Comparison of ENCODE assay signal across 8 cellular contexts in genomic region chr6:42661540-42662153, GRCh38.
DNase-seq lines count a peak whose midpoint lies in the region; ATAC-seq, FAIRE-seq and TF ChIP-seq lines count a peak whose summit lies in the region.

No MANE protein-coding gene starts in this region.

- H3K4me1 ChIP-seq in NT2/D1 (ENCODE audit: insufficient read depth, insufficient read length) (no peaks in the 10 kb centered on the region), endothelial cell of umbilical vein (ENCODE audit: control insufficient read depth, extremely low read depth, insufficient read depth, low read length) (no peaks in the 10 kb centered on the region), mucosa of descending colon (ENCODE audit: low read depth) (no peaks in the 10 kb centered on the region)

- no peaks in the 10 kb centered on the region for H3K9me1 ChIP-seq in endothelial cell of umbilical vein (replicated peaks; ENCODE audit: control insufficient read depth, extremely low read depth, insufficient read depth, low read length)

- TF ChIP-seq POLR2A in endothelial cell of umbilical vein (IDR thresholded peaks at IDR 0.05; ENCODE audit: low read depth, low read length) = no peak

- no peak overlapping the region for H3K9ac ChIP-seq in NT2/D1 (ENCODE audit: insufficient read length, low read depth)
- H3K9ac ChIP-seq in endothelial cell of umbilical vein (replicated peaks; ENCODE audit: extremely low read depth, insufficient read depth, low read length) = no peak overlapping the region

- no peaks in the 10 kb centered on the region for H4K20me1 ChIP-seq in endothelial cell of umbilical vein (replicated peaks; ENCODE audit: control insufficient read depth, extremely low read depth, insufficient read depth, low read length)

- intact Hi-C loops in endothelial cell of umbilical vein (cut with micrococcal nuclease) (loop anchor here (1.0 kb wide), 4 partner anchors 65 to 482 kb away; no protein-coding TSS in a partner anchor), mucosa of descending colon (cut with DNase I, micrococcal nuclease) (loop anchor here (5.0 to 10.0 kb wide), 3 partner anchors 63 to 216 kb away; partner anchors contain the start of genes RPL7L1 (in 2 of the 2) and PRPH2 (in 1 of the 2))

- dilution Hi-C loops in endothelial cell of umbilical vein (cut with MboI; ENCODE audit: extremely low pct_ligation_motif_present, low sequenced_read_pairs) = no loop called here

- H3K4me2 ChIP-seq in endothelial cell of umbilical vein (ENCODE audit: insufficient read depth, low read length) = no peak overlapping the region

- POLR2A ChIA-PET in endothelial cell of umbilical vein (lab: Charles Lee) = interaction anchor here (1.0 kb wide), 1 partner anchor 218 kb away, joined by 3 read pairs; no protein-coding TSS in a partner anchor

- H3K9me3 ChIP-seq in NT2/D1 (ENCODE audit: insufficient read depth, low read length) (no peaks in the 10 kb centered on the region), endothelial cell of umbilical vein (replicated peaks; ENCODE audit: control insufficient read depth, insufficient read depth, low read length) (no peaks in the 10 kb centered on the region), mucosa of descending colon (no peaks in the 10 kb centered on the region)

- no peak overlapping the region for H3K4me3 ChIP-seq in NT2/D1 (ENCODE audit: insufficient read length, low read depth)
- H3K4me3 ChIP-seq in endothelial cell of umbilical vein (replicated peaks in 1 of 3; ENCODE audit: insufficient read depth in 1 of 3, low read depth in 1 of 3, low read length in 3 of 3) = no peak overlapping the region
- H3K4me3 ChIP-seq in mucosa of descending colon = no peak overlapping the region

- ATAC-seq in mucosa of descending colon (peak; percentile 94), HG03135 (IDR thresholded peaks at IDR 0.05; ENCODE audit: unreplicated experiment) (no peak)

- no peaks in the 10 kb centered on the region for H3K79me2 ChIP-seq in endothelial cell of umbilical vein (ENCODE audit: control insufficient read depth, insufficient read depth, low read length)

- no TSS peak for BruUV-seq in endothelial cell of umbilical vein (replicated peaks; lab: Mats Ljungman, UMichigan)

- peak; percentile 24 for FAIRE-seq in endothelial cell of umbilical vein (lab: Jason Lieb, UNC)

- H2AFZ ChIP-seq in endothelial cell of umbilical vein (ENCODE audit: low read depth, low read length) = no peak overlapping the region

- TF ChIP-seq CTCF in endothelial cell of umbilical vein (IDR thresholded peaks at IDR 0.05; ENCODE audit: extremely low read depth in 1 of 2, insufficient read depth in 1 of 2, low read depth in 1 of 2, low read length in 2 of 2) (peak; percentile 71 to 75), mucosa of descending colon (IDR thresholded peaks at IDR 0.05) (peak; percentile 79)

- no peaks in the 10 kb centered on the region for H3K27me3 ChIP-seq in NT2/D1 (ENCODE audit: insufficient read depth, insufficient read length)
- no peaks in the 10 kb centered on the region for H3K27me3 ChIP-seq in endothelial cell of umbilical vein (ENCODE audit: control insufficient read depth in 2 of 2, insufficient read depth in 2 of 2, low read length in 2 of 2)

- DNase-seq in CMK (ENCODE audit: low read depth) (peak; percentile 18), HuH-7.5 (ENCODE audit: low spot score) (peak; percentile 13), NT2/D1 (ENCODE audit: low read depth, low spot score) (peak; percentile 25), endothelial cell of umbilical vein (ENCODE audit: low read depth, low spot score) (peak; percentile 73), mucosa of descending colon (peak; percentile 56 to 88 (median 76))
- peak; percentile 70 for DNase-seq in activated CD8-positive, alpha-beta memory T cell treated with anti-CD3 and anti-CD28 coated beads, Interleukin-2, amount 50 U/mL, for 1 hour (ENCODE audit: extremely low read depth)
- peak; percentile 63 to 87 for DNase-seq in stimulated activated CD8-positive, alpha-beta memory T cell treated with anti-CD3 and anti-CD28 coated beads, Interleukin-4, amount 100 ng/mL, for 4 hours (ENCODE audit: low read depth in 2 of 2, low spot score in 1 of 2)

- no peak overlapping the region for H3K27ac ChIP-seq in endothelial cell of umbilical vein (ENCODE audit: insufficient read depth, low read depth, low read length)

- H3K36me3 ChIP-seq in NT2/D1 (ENCODE audit: insufficient read depth, insufficient read length, low read length) = peaks cover 54% of the 10 kb centered on the region
- peaks cover 19 to 31% of the 10 kb centered on the region in 2 experiments for H3K36me3 ChIP-seq in endothelial cell of umbilical vein (ENCODE audit: control insufficient read depth in 2 of 2, extremely low read depth in 1 of 2, insufficient read depth in 2 of 2, low read length in 2 of 2)
- H3K36me3 ChIP-seq in mucosa of descending colon (ENCODE audit: low read depth) = peaks cover 10% of the 10 kb centered on the region

- CTCF ChIA-PET in endothelial cell of umbilical vein (lab: Charles Lee) = interaction anchor here (0.6 to 3.8 kb wide), 39 partner anchors 8 to 268 kb away, joined by 3 to 94 read pairs (median 4); partner anchors contain the start of genes BICRAL, CNPY3, RPL7L1 and TBCC

TF ChIP-seq in endothelial cell of umbilical vein, 7 proteins besides CTCF, POLR2A, EP300 and RAD21:
- TF ChIP-seq JUN (IDR thresholded peaks at IDR 0.05; ENCODE audit: borderline replicate concordance, insufficient read depth, insufficient read length, low read depth) = no peak
- no peak for TF ChIP-seq EZH2 (IDR thresholded peaks at IDR 0.05; ENCODE audit: borderline replicate concordance, low read depth, low read length, severe bottlenecking)
- no peak for TF ChIP-seq GATA2 (IDR thresholded peaks at IDR 0.05; ENCODE audit: insufficient read depth, insufficient read length, low read depth, low read length)
- TF ChIP-seq POLR2AphosphoS5 (IDR thresholded peaks at IDR 0.05; ENCODE audit: insufficient read depth, low read depth, low read length) = no peak
- no peak for TF ChIP-seq MAX (IDR thresholded peaks at IDR 0.05; ENCODE audit: insufficient read depth, insufficient read length)
- no peak for TF ChIP-seq MYC (IDR thresholded peaks at IDR 0.05; ENCODE audit: low read depth, low read length)
- no peak for TF ChIP-seq FOS (IDR thresholded peaks at IDR 0.05; ENCODE audit: borderline replicate concordance, insufficient read depth, low read length)

Comparison
In these comparisons a context has a peak if more than half of its experiments do, and no peak if none do; other contexts are left out.
1. DNase-seq: peak in every context shown above with its lines; median percentile 76 in mucosa of descending colon; 75 in stimulated activated CD8-positive, alpha-beta memory T cell treated with anti-CD3 and anti-CD28 coated beads, Interleukin-4, amount 100 ng/mL, for 4 hours; 73 in endothelial cell of umbilical vein; 70 in activated CD8-positive, alpha-beta memory T cell treated with anti-CD3 and anti-CD28 coated beads, Interleukin-2, amount 50 U/mL, for 1 hour; 25 in NT2/D1; 18 in CMK; 13 in HuH-7.5.